In genomic region chrX:75957107-75957610, GRCh38 we compare ENCODE assay signal across 23 cellular contexts.
"Had no signal": no experiment of that assay in that cellular context is flagged by ENCODE, and none has a peak within 500 bp of the region (broad histone marks: within the 10 kb centered on the region; RNA-seq: fewer than 3 reads in every experiment).

No MANE protein-coding gene starts in this region.

- DNase-seq: activated CD4-positive, alpha-beta T cell treated with anti-CD3 and anti-CD28 coated beads for 4 hours; activated CD8-positive, alpha-beta memory T cell treated with anti-CD3 and anti-CD28 coated beads, Interleukin-2, amount 50 U/mL, for 4 hours; activated CD8-positive, alpha-beta T cell treated with anti-CD3 and anti-CD28 coated beads for 36 hours; activated gamma-delta T cell treated with Interleukin-2 at 50 U/mL for 16 hours; activated naive CD4-positive, alpha-beta T cell treated with anti-CD3 and anti-CD28 coated beads, Interleukin-2, amount 10 ng/mL, durations not matched to agents 7 days and 5 days; activated naive CD8-positive, alpha-beta T cell treated with anti-CD3 and anti-CD28 coated beads for 36 hours; activated T-cell treated with anti-CD3 and anti-CD28 coated beads, Interleukin-2, amount 50 U/mL, for 72 hours; cerebellar nuclear complex; MG63; NCI-H1105 treated with DMSO at 0.1 percent for 48 hours; NCI-H1436 treated with DMSO at 0.1 percent for 48 hours; NCI-H187; NCI-H2081; NCI-H2171 treated with DMSO at 0.1 percent for 48 hours; NCI-H226; NCI-H526; SIG-M5; T-cell; T-helper 2 cell; T1000; WERI-Rb-1 had no signal

- H3K4me3 ChIP-seq: MG63 had no signal

- ATAC-seq: activated CD4-positive, CD25-positive, alpha-beta regulatory T cell treated with anti-CD3 and anti-CD28 coated beads, Interleukin-2, amount 50 U/mL, for 24 hours; activated CD8-positive, alpha-beta T cell treated with anti-CD3 and anti-CD28 coated beads for 36 hours; activated T-cell treated with anti-CD3 and anti-CD28 coated beads, Interleukin-2, amount 50 U/mL, for 72 hours; T-cell had no signal

- H3K9me3 ChIP-seq: MG63 had no signal

- H3K36me3 ChIP-seq: MG63, WERI-Rb-1 had no signal

- H3K27ac ChIP-seq: KMS-11, WERI-Rb-1 had no signal

- H3K27me3 ChIP-seq: MG63 had no signal
